ENCODE assay signal across 11 cellular contexts in the genomic region with DNA sequence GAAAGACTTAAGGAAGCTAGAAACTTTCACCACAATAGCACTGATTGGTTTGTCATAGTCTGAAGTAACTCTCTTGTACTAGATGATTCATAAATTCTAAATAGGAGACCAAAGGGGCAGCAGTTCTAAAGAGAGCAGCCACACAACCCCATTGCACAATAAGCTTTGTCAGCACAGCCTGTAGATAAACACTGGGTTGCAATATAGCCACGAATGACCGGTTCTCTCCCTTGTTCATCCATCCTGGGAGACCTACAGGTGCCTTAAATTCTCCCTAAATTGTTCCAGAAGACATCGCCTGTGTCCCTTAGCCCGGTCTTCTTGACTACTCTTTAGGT.
A peak's percentile ranks its signal among the peaks of the same experiment; 100 is the strongest.
DNase-seq lines count a peak whose midpoint lies in the region; ATAC-seq and TF ChIP-seq lines count a peak whose summit lies in the region.
"Had no signal": no experiment of that assay in that cellular context is flagged by ENCODE, and none has a peak within 500 bp of the region (broad histone marks: within the 10 kb centered on the region; RNA-seq: fewer than 3 reads in every experiment).

No MANE protein-coding gene starts in this region.

- H3K9me3 Mint-ChIP-seq in activated CD4-positive, alpha-beta T cell treated with anti-CD3 and anti-CD28 coated beads for 36 hours (ENCODE audit: low read depth) = no peaks in the 10 kb centered on the region
- H3K9me3 Mint-ChIP-seq in stimulated activated effector memory CD8-positive, alpha-beta T cell treated with anti-CD3 and anti-CD28 coated beads, Interleukin-12 subunit alpha, Interleukin-12 subunit beta, amount 100 ng/mL, for 72 hours = no peaks in the 10 kb centered on the region

- H3K9me2 ChIP-seq in PC-9 (ENCODE audit: insufficient read depth) = no peaks in the 10 kb centered on the region

- peaks cover 26% of the 10 kb centered on the region for H3F3A ChIP-seq in PC-9 (ENCODE audit: insufficient read depth, low read depth)

- no peak overlapping the region for H2AFZ ChIP-seq in PC-9

- H3K27me3 ChIP-seq in PC-9 (ENCODE audit: insufficient read depth, low read depth) = no peaks in the 10 kb centered on the region

- POLR2A ChIA-PET in activated CD4-positive, alpha-beta T cell treated with anti-CD3 and anti-CD28 coated beads for 36 hours (lab: Charles Lee) = no interaction called here
- POLR2A ChIA-PET in PC-9 (lab: Charles Lee; ENCODE audit: unreplicated experiment) = interaction anchor here (0.6 to 0.7 kb wide), 3 partner anchors 17 to 1352 kb away, joined by 3 to 16 read pairs (median 6); a partner anchor contains a TSS

- H3K9me3 ChIP-seq in PC-9 (ENCODE audit: insufficient read depth, low read depth) = peaks cover 5% of the 10 kb centered on the region; the same call in 1 of the 2 replicates

- H3K4me3 Mint-ChIP-seq in activated CD4-positive, alpha-beta T cell treated with anti-CD3 and anti-CD28 coated beads for 36 hours = no peak overlapping the region
- H3K4me3 Mint-ChIP-seq in stimulated activated effector memory CD8-positive, alpha-beta T cell treated with anti-CD3 and anti-CD28 coated beads, Interleukin-12 subunit alpha, Interleukin-12 subunit beta, amount 100 ng/mL, for 72 hours = no peak overlapping the region
- H3K4me3 Mint-ChIP-seq: B cell had no signal

- peak overlapping the region; percentile 26 for H3K27ac ChIP-seq in PC-9

- no peaks in the 10 kb centered on the region for H4K20me1 ChIP-seq in PC-9 (ENCODE audit: insufficient read depth)

- peaks cover 24% of the 10 kb centered on the region for H3K4me1 ChIP-seq in PC-9 (replicated peaks; ENCODE audit: insufficient read depth)

- H3K27me3 Mint-ChIP-seq in activated CD4-positive, alpha-beta T cell treated with anti-CD3 and anti-CD28 coated beads for 36 hours = no peaks in the 10 kb centered on the region
- H3K27me3 Mint-ChIP-seq: B cell had no signal

- peaks cover 3% of the 10 kb centered on the region for H3K4me1 Mint-ChIP-seq in activated CD4-positive, alpha-beta T cell treated with anti-CD3 and anti-CD28 coated beads for 36 hours
- peaks cover 19% of the 10 kb centered on the region for H3K4me1 Mint-ChIP-seq in stimulated activated effector memory CD8-positive, alpha-beta T cell treated with anti-CD3 and anti-CD28 coated beads, Interleukin-12 subunit alpha, Interleukin-12 subunit beta, amount 100 ng/mL, for 72 hours

- H3K36me3 ChIP-seq in PC-9 (ENCODE audit: low read depth) = no peaks in the 10 kb centered on the region

- no TSS peak for BruUV-seq in PC-9 (replicated peaks; lab: Mats Ljungman, UMichigan)

- H3K4me3 ChIP-seq in PC-9 (no peak overlapping the region), fibroblast of the aortic adventitia (ENCODE audit: low read depth, low read length) (no peak overlapping the region)

- intact Hi-C loops in activated CD4-positive, alpha-beta T cell treated with anti-CD3 and anti-CD28 coated beads for 36 hours (cut with DNase I, micrococcal nuclease) = no loop called here
- intact Hi-C loops in PC-9 (cut with micrococcal nuclease; ENCODE audit: unreplicated experiment) = loop anchor here (10.0 kb wide), 4 partner anchors 172 to 1068 kb away; a partner anchor contains a TSS

- DNase-seq in activated CD4-positive, alpha-beta T cell treated with anti-CD3 and anti-CD28 coated beads for 36 hours = no peak
- DNase-seq in activated CD4-positive, alpha-beta T cell treated with anti-CD3 and anti-CD28 coated beads, Interleukin-2, amount 50 U/mL, for 4 hours = no peak
- peak in 1 of 2 experiments; percentile 87 for DNase-seq in PC-9
- peak; percentile 89 for DNase-seq in fibroblast of the aortic adventitia (ENCODE audit: low read depth)
- no peak for DNase-seq in stimulated activated effector memory CD8-positive, alpha-beta T cell treated with anti-CD3 and anti-CD28 coated beads, Interleukin-12 subunit alpha, Interleukin-12 subunit beta, amount 100 ng/mL, for 72 hours (ENCODE audit: low spot score in 2 of 2)
- DNase-seq in stimulated activated naive CD4-positive, alpha-beta T cell treated with Interleukin-2 at 50 U/mL for 16 hours (lab: John Stamatoyannopoulos, UW) = no peak
- no peak for DNase-seq in activated effector memory CD4-positive, alpha-beta T cell treated with Interleukin-2 at 50 U/mL for 16 hours
- no peak for DNase-seq in activated CD4-positive, alpha-beta T cell treated with anti-CD3 and anti-CD28 coated beads, Interleukin-2, amount 50 U/mL, for 48 hours
- DNase-seq: NCI-H1436; stimulated activated CD4-positive, alpha-beta T cell treated with anti-CD3 and anti-CD28 coated beads, Interleukin-2, amount 100 ng/mL, for 24 hours had no signal

- CTCF ChIA-PET in activated CD4-positive, alpha-beta T cell treated with anti-CD3 and anti-CD28 coated beads for 36 hours (lab: Charles Lee) = interaction anchor here (0.6 to 1.2 kb wide), 4 partner anchors 9 to 599 kb away, joined by 3 read pairs; no protein-coding TSS in a partner anchor
- CTCF ChIA-PET in PC-9 (lab: Charles Lee) = interaction anchor here (0.5 to 0.7 kb wide), 3 partner anchors 76 to 323 kb away, joined by 3 read pairs; no protein-coding TSS in a partner anchor

- no peaks in the 10 kb centered on the region for H3K36me3 Mint-ChIP-seq in activated CD4-positive, alpha-beta T cell treated with anti-CD3 and anti-CD28 coated beads for 36 hours (ENCODE audit: low read depth)
- no peaks in the 10 kb centered on the region for H3K36me3 Mint-ChIP-seq in stimulated activated effector memory CD8-positive, alpha-beta T cell treated with anti-CD3 and anti-CD28 coated beads, Interleukin-12 subunit alpha, Interleukin-12 subunit beta, amount 100 ng/mL, for 72 hours

- no peak for TF ChIP-seq CTCF in PC-9 (conservative IDR thresholded peaks at IDR 0.05)
- no peak for TF ChIP-seq CTCF in fibroblast of the aortic adventitia (IDR thresholded peaks at IDR 0.05; ENCODE audit: insufficient read depth, low read length)

- H3K4me2 ChIP-seq in PC-9 = peak overlapping the region; percentile 7; the same call in 1 of the 2 replicates

- peak; percentile 76 for ATAC-seq in activated CD4-positive, alpha-beta T cell treated with anti-CD3 and anti-CD28 coated beads for 36 hours
- ATAC-seq in stimulated activated effector memory CD8-positive, alpha-beta T cell treated with anti-CD3 and anti-CD28 coated beads, Interleukin-12 subunit alpha, Interleukin-12 subunit beta, amount 100 ng/mL, for 72 hours = peak; percentile 79

- H3K27ac Mint-ChIP-seq in activated CD4-positive, alpha-beta T cell treated with anti-CD3 and anti-CD28 coated beads for 36 hours = no peak overlapping the region
- no peak overlapping the region for H3K27ac Mint-ChIP-seq in stimulated activated effector memory CD8-positive, alpha-beta T cell treated with anti-CD3 and anti-CD28 coated beads, Interleukin-12 subunit alpha, Interleukin-12 subunit beta, amount 100 ng/mL, for 72 hours
- H3K27ac Mint-ChIP-seq: B cell had no signal

- no peaks in the 10 kb centered on the region for H3K79me2 ChIP-seq in PC-9 (ENCODE audit: low read depth)
